Comparison of ENCODE assay signal across 8 cellular contexts in genomic region chr9:129803679-129804065, GRCh38. TPM values are rescaled to one million over a fixed set of nuclear protein-coding genes. Genes with fewer than 3 reads are reported as not detected.
DNase-seq lines count a peak whose midpoint lies in the region; ATAC-seq and TF ChIP-seq lines count a peak whose summit lies in the region.

No MANE protein-coding gene starts in this region.

- H4K5ac ChIP-seq in mesendoderm (ENCODE audit: low read length), result no peak overlapping the region

- H3K18ac ChIP-seq in mesendoderm (ENCODE audit: low read length), result no peak overlapping the region

- H3K79me2 ChIP-seq in mesendoderm (ENCODE audit: control insufficient read depth, insufficient read depth, low read length), result no peaks in the 10 kb centered on the region

- WGBS in body of pancreas, 2 donors, result 2 to 3% methylated on average over 11 to 14 of the region's 14 CpGs
- WGBS in mesendoderm (ENCODE audit: extremely low coverage, insufficient coverage, low lambda C conversion rate), result no CpG with 5 or more reads among the region's 14 CpGs

- DNase-seq in body of pancreas (no peak), mesendoderm (peak; percentile 25), NCI-H2196 (lab: John Stamatoyannopoulos, UW; ENCODE audit: unreplicated experiment) (no peak), Kasumi-1 (lab: John Stamatoyannopoulos, UW) (no peak), SKM-1 (lab: John Stamatoyannopoulos, UW; ENCODE audit: unreplicated experiment) (no peak), NCI-H1092 treated with DMSO at 0.1 percent for 48 hours (lab: John Stamatoyannopoulos, UW) (no peak)

- intact Hi-C loops in body of pancreas (cut with DNase I), result no loop called here

- H2BK5ac ChIP-seq in mesendoderm (ENCODE audit: low read length), result no peak overlapping the region

- H2BK120ac ChIP-seq in mesendoderm (ENCODE audit: low read depth, low read length), result no peak overlapping the region

- no peaks in the 10 kb centered on the region for H3K36me3 ChIP-seq in ES-I3 (ENCODE audit: insufficient read depth, low read length)
- H3K36me3 ChIP-seq in body of pancreas (replicated peaks in 1 of 2; ENCODE audit: insufficient read depth in 1 of 2, low read depth in 2 of 2), result no peaks in the 10 kb centered on the region
- peaks cover 1% of the 10 kb centered on the region for H3K36me3 ChIP-seq in mesendoderm (ENCODE audit: control insufficient read depth, insufficient read depth, low read length)

- H3K23ac ChIP-seq in mesendoderm (ENCODE audit: low read length), result no peak overlapping the region

- TF ChIP-seq CTCF in body of pancreas (IDR thresholded peaks at IDR 0.05), result no peak

- H3K4me1 ChIP-seq in ES-I3 (ENCODE audit: insufficient read depth, low read length), result no peaks in the 10 kb centered on the region; the same call in 1 of the 2 replicates
- H3K4me1 ChIP-seq in body of pancreas, result peaks cover 19% of the 10 kb centered on the region
- H3K4me1 ChIP-seq in mesendoderm (ENCODE audit: control insufficient read depth, low read depth, low read length), result peaks cover 2% of the 10 kb centered on the region

- TF ChIP-seq POLR2A in body of pancreas (IDR thresholded peaks at IDR 0.05), result no peak

- no peak overlapping the region for H3K4ac ChIP-seq in mesendoderm (ENCODE audit: low read depth, low read length)

- H3K9me3 ChIP-seq in ES-I3 (ENCODE audit: control insufficient read depth, insufficient read depth, low read length) (no peaks in the 10 kb centered on the region), body of pancreas (no peaks in the 10 kb centered on the region)

- H3K56ac ChIP-seq in mesendoderm (ENCODE audit: low read length), result peak overlapping the region; percentile 95

- H3K79me1 ChIP-seq in mesendoderm (ENCODE audit: low read length), result peaks cover 2% of the 10 kb centered on the region

- H3K9ac ChIP-seq in ES-I3 (ENCODE audit: low read depth, low read length), result peak overlapping the region; percentile 87
- peak overlapping the region; percentile 82 for H3K9ac ChIP-seq in mesendoderm (ENCODE audit: low read length)

- no peak overlapping the region for H4K8ac ChIP-seq in mesendoderm (ENCODE audit: low read depth, low read length)

- H3K27ac ChIP-seq in body of pancreas (peak overlapping the region in 3 of 4 donors; percentile 68 to 89 (median 88)), mesendoderm (ENCODE audit: low read depth, low read length) (no peak overlapping the region)

- peak overlapping the region; percentile 32 for H3K4me2 ChIP-seq in mesendoderm (ENCODE audit: low read length)

- H3K27me3 ChIP-seq in body of pancreas (no peaks in the 10 kb centered on the region), mesendoderm (ENCODE audit: insufficient read depth, low read length, poor library complexity) (no peaks in the 10 kb centered on the region)

- H2BK15ac ChIP-seq in mesendoderm (replicated peaks; ENCODE audit: low read depth), result no peak overlapping the region

- H2AK5ac ChIP-seq in mesendoderm (ENCODE audit: low read length), result no peak overlapping the region

- ATAC-seq in HG03442 (IDR thresholded peaks at IDR 0.05; ENCODE audit: unreplicated experiment), result peak; percentile 4
- no peak for ATAC-seq in body of pancreas

- H3K4me3 ChIP-seq in body of pancreas (peak overlapping the region; percentile 53 to 80), mesendoderm (ENCODE audit: low read length) (peak overlapping the region; percentile 39)

RNA-seq across cellular contexts. Expression of gene TOR1B, which starts 0.7 kb away (rescaled TPM):
- 10 to 100 TPM in 1 of 2 donors, 1 to 10 TPM in 1; 9.6 to 19.2 TPM for total RNA-seq in body of pancreas
- 9.3 TPM for polyA plus RNA-seq in mesendoderm (2013, experiment 1 of 2)
- 10.5 TPM for polyA plus RNA-seq in mesendoderm (2013, experiment 2 of 2)

RNA-seq across cellular contexts. Expression of gene TOR1A, which starts 20.3 kb away (rescaled TPM):
- total RNA-seq in body of pancreas, result 10 to 100 TPM; 17.4 to 27.0 TPM
- 41.6 TPM for polyA plus RNA-seq in mesendoderm (2013, experiment 1 of 2)
- 40.4 TPM for polyA plus RNA-seq in mesendoderm (2013, experiment 2 of 2)

RNA-seq across cellular contexts. Expression of gene C9orf78, which starts 31.4 kb away (rescaled TPM):
- 10 to 100 TPM; 25.1 to 48.0 TPM for total RNA-seq in body of pancreas
- 49.3 TPM for polyA plus RNA-seq in mesendoderm (2013, experiment 1 of 2)
- 48.3 TPM for polyA plus RNA-seq in mesendoderm (2013, experiment 2 of 2)

RNA-seq across cellular contexts. Expression of gene USP20, which starts 31.6 kb away (rescaled TPM):
- total RNA-seq in body of pancreas, result 10 to 100 TPM; 14.5 to 23.4 TPM
- 4.6 TPM for polyA plus RNA-seq in mesendoderm (2013, experiment 1 of 2)
- polyA plus RNA-seq in mesendoderm (2013, experiment 2 of 2), result 4.3 TPM

RNA-seq across cellular contexts. Expression of gene PTGES, which starts 50.8 kb away (rescaled TPM):
- total RNA-seq in body of pancreas, result under 1 TPM; 0.52 to 0.66 TPM
- 1.2 TPM for polyA plus RNA-seq in mesendoderm (2013, experiment 1 of 2)
- polyA plus RNA-seq in mesendoderm (2013, experiment 2 of 2), result 1.0 TPM
